Comparison of ENCODE assay signal across 1 cellular context in the genomic region with DNA sequence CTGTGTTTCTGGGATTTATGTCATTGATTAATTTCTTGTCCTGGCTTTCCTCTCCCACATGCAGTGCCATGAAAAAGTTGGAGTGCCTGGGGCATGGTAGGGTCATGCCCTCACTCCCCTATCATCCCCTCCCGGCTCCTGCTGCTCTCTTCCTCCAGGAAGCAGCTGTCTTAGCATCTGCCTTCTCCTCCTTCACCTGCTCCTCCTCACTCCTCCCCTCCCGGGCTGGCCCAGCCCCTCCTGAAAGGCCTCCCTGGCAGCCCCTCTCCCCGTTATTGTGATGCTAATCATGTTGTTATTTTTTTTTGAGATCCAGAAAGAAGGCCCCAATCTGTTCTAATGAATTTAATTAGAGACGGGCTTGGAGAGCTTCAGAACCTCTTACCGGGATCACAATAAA.
TF ChIP-seq lines count a peak whose summit lies in the region.

No MANE protein-coding gene starts in this region.

TF ChIP-seq in GM23338, 12 proteins besides CTCF, POLR2A, EP300 and RAD21 (continued from another document):
- TF ChIP-seq, protein P1, sequence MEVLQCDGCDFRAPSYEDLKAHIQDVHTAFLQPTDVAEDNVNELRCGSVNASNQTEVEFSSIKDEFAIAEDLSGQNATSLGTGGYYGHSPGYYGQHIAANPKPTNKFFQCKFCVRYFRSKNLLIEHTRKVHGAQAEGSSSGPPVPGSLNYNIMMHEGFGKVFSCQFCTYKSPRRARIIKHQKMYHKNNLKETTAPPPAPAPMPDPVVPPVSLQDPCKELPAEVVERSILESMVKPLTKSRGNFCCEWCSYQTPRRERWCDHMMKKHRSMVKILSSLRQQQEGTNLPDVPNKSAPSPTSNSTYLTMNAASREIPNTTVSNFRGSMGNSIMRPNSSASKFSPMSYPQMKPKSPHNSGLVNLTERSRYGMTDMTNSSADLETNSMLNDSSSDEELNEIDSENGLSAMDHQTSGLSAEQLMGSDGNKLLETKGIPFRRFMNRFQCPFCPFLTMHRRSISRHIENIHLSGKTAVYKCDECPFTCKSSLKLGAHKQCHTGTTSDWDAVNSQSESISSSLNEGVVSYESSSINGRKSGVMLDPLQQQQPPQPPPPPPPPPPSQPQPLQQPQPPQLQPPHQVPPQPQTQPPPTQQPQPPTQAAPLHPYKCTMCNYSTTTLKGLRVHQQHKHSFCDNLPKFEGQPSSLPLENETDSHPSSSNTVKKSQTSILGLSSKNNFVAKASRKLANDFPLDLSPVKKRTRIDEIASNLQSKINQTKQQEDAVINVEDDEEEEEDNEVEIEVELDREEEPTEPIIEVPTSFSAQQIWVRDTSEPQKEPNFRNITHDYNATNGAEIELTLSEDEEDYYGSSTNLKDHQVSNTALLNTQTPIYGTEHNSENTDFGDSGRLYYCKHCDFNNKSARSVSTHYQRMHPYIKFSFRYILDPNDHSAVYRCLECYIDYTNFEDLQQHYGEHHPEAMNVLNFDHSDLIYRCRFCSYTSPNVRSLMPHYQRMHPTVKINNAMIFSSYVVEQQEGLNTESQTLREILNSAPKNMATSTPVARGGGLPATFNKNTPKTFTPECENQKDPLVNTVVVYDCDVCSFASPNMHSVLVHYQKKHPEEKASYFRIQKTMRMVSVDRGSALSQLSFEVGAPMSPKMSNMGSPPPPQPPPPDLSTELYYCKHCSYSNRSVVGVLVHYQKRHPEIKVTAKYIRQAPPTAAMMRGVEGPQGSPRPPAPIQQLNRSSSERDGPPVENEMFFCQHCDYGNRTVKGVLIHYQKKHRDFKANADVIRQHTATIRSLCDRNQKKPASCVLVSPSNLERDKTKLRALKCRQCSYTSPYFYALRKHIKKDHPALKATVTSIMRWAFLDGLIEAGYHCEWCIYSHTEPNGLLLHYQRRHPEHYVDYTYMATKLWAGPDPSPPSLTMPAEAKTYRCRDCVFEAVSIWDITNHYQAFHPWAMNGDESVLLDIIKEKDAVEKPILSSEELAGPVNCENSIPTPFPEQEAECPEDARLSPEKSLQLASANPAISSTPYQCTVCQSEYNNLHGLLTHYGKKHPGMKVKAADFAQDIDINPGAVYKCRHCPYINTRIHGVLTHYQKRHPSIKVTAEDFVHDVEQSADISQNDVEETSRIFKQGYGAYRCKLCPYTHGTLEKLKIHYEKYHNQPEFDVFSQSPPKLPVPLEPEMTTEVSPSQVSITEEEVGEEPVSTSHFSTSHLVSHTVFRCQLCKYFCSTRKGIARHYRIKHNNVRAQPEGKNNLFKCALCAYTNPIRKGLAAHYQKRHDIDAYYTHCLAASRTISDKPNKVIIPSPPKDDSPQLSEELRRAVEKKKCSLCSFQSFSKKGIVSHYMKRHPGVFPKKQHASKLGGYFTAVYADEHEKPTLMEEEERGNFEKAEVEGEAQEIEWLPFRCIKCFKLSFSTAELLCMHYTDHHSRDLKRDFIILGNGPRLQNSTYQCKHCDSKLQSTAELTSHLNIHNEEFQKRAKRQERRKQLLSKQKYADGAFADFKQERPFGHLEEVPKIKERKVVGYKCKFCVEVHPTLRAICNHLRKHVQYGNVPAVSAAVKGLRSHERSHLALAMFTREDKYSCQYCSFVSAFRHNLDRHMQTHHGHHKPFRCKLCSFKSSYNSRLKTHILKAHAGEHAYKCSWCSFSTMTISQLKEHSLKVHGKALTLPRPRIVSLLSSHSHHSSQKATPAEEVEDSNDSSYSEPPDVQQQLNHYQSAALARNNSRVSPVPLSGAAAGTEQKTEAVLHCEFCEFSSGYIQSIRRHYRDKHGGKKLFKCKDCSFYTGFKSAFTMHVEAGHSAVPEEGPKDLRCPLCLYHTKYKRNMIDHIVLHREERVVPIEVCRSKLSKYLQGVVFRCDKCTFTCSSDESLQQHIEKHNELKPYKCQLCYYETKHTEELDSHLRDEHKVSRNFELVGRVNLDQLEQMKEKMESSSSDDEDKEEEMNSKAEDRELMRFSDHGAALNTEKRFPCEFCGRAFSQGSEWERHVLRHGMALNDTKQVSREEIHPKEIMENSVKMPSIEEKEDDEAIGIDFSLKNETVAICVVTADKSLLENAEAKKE (CRISPR knock-in tag; IDR thresholded peaks at IDR 0.05), result no peak
